ENCODE assay signal across 8 cellular contexts in the genomic region with DNA sequence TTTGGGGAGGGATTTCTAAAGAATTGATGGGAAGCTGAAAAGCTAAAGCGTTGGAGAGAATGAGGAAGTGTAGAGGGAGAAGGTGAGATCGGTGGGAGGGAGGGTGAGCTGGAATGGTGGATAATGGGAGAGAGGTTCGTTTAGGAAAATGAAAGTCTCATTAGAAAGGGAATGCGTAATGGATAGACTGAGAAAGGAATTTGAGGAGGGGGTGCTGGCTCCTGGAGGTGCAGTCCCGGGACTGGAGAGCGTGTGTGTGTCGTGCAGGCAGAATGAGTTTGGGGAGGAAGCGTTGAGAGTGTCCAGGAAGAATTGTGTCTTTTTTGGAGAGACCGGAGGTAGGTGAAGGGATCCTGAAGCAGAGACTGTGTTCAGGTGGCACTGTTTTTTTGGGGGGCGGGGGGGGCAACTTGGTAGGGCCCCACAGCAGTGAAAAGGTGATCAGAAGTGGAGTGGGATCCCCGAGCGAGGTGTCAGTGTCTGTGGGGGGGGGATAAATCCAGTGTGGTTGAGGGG. TPM values are rescaled to one million over a fixed set of nuclear protein-coding genes. Genes with fewer than 3 reads are reported as not detected.
DNase-seq lines count a peak whose midpoint lies in the region; ATAC-seq and TF ChIP-seq lines count a peak whose summit lies in the region.

No MANE protein-coding gene starts in this region.

- H3K27me3 Mint-ChIP-seq in MCF 10A (ENCODE audit: insufficient read depth, unreplicated experiment) = no peaks in the 10 kb centered on the region

- H3K4me3 ChIP-seq in mononuclear cell (ENCODE audit: low read length) = peak overlapping the region; percentile 85

- DNase-seq in A172 (ENCODE audit: low spot score) (peak; percentile 50), HT-29 (ENCODE audit: low spot score) (peak; percentile 68), MCF 10A (ENCODE audit: unreplicated experiment) (peak; percentile 25), DMS153 (lab: John Stamatoyannopoulos, UW) (no peak), NCI-H2196 (lab: John Stamatoyannopoulos, UW; ENCODE audit: unreplicated experiment) (no peak)
- DNase-seq in stimulated activated CD4-positive, alpha-beta T cell treated with anti-CD3 and anti-CD28 coated beads, Interleukin-4, amount 100 ng/mL, for 4 hours = no peak

- intact Hi-C loops in MCF 10A (cut with micrococcal nuclease) = loop anchor here (2.0 kb wide), 1 partner anchor 70 kb away; no protein-coding TSS in a partner anchor

- no peaks in the 10 kb centered on the region for H3K9me3 Mint-ChIP-seq in MCF 10A (ENCODE audit: unreplicated experiment)

- ATAC-seq in HG03457 (IDR thresholded peaks at IDR 0.05; ENCODE audit: unreplicated experiment) = no peak

- POLR2A ChIA-PET in MCF 10A (lab: Yijun Ruan, JAX) = interaction anchor here (0.7 to 19.4 kb wide), 23 partner anchors 11 to 787 kb away, joined by 3 to 521 read pairs (median 12); a partner anchor contains a TSS

- no TSS peak for BruUV-seq in MCF 10A (replicated peaks; lab: Mats Ljungman, UMichigan)

- CTCF ChIA-PET in MCF 10A (lab: Yijun Ruan, JAX) = interaction anchor here (0.5 to 1.5 kb wide), 5 partner anchors 20 to 169 kb away, joined by 3 to 11 read pairs (median 3); no protein-coding TSS in a partner anchor

- H3K27ac Mint-ChIP-seq in MCF 10A (ENCODE audit: low read depth, unreplicated experiment) = peak overlapping the region; percentile 86

- no peak for TF ChIP-seq CTCF in MCF 10A (IDR thresholded peaks at IDR 0.05; ENCODE audit: unreplicated experiment)

- H3K36me3 Mint-ChIP-seq in MCF 10A (ENCODE audit: insufficient read depth, unreplicated experiment) = peaks cover 22% of the 10 kb centered on the region

- peak overlapping the region; percentile 84 for H3K4me3 Mint-ChIP-seq in MCF 10A (ENCODE audit: unreplicated experiment)

- H3K4me1 ChIP-seq in mononuclear cell (ENCODE audit: insufficient read depth, low read length) = peaks cover 59% of the 10 kb centered on the region

- H3K4me1 Mint-ChIP-seq in MCF 10A (ENCODE audit: insufficient read depth, unreplicated experiment) = peaks cover 27% of the 10 kb centered on the region

- no peaks in the 10 kb centered on the region for H3K27me3 ChIP-seq in mononuclear cell (ENCODE audit: insufficient read depth, low read length)

- no peaks in the 10 kb centered on the region for H3K9me3 ChIP-seq in mononuclear cell (ENCODE audit: low read depth, low read length)

RNA-seq across cellular contexts. Expression of a gene that starts 1.4 kb away (rescaled TPM):
- 493 and 604 TPM in 2 replicates for total RNA-seq in A172 (2014; rRNA removed; shearing (Covaris generic))
- 1,009 and 1,083 TPM in 2 replicates for total RNA-seq in HT-29 (2014; rRNA removed; shearing (Covaris generic))
- total RNA-seq in MCF 10A (2022) (300 and 320 TPM in 2 replicates), mononuclear cell (59.0 TPM)

RNA-seq across cellular contexts. Expression of a gene that starts 29.9 kb away (rescaled TPM):
- total RNA-seq in A172 (2014; rRNA removed; shearing (Covaris generic)) = 358 and 549 TPM in 2 replicates
- total RNA-seq in HT-29 (2014; rRNA removed; shearing (Covaris generic)) = 724 and 815 TPM in 2 replicates
- total RNA-seq in MCF 10A (2022) = 342 and 375 TPM in 2 replicates
- 517 TPM for total RNA-seq in mononuclear cell

RNA-seq across cellular contexts. Expression of a gene that starts 31.1 kb away (rescaled TPM):
- total RNA-seq in A172 (2014; rRNA removed; shearing (Covaris generic)) = 0.72 and 1.4 TPM in 2 replicates
- 0.36 TPM in 1 of 2 replicates, not detected in the other for total RNA-seq in HT-29 (2014; rRNA removed; shearing (Covaris generic))
- total RNA-seq in MCF 10A (2022) (0.56 and 1.9 TPM in 2 replicates), mononuclear cell (29.1 TPM)

Comparison
In these comparisons a context has a peak if more than half of its experiments do, and no peak if none do; other contexts are left out.
1. DNase-seq: peak in A172 (single experiment), HT-29 (single experiment) and MCF 10A (single experiment); none in DMS153 (single experiment), stimulated activated CD4-positive, alpha-beta T cell treated with anti-CD3 and anti-CD28 coated beads, Interleukin-4, amount 100 ng/mL, for 4 hours (0 of 2) and NCI-H2196 (single experiment).
2. RNA of a gene that starts 31.1 kb away (total RNA-seq): 29.1 TPM in mononuclear cell (single experiment); 0.72 to 1.4 TPM in A172, 0.56 to 1.9 TPM in MCF 10A and 0.36 TPM in HT-29; every median in the first group is over 10 times any median in the second.